26 cellular contexts compared by ENCODE assay signal in the genomic region with DNA sequence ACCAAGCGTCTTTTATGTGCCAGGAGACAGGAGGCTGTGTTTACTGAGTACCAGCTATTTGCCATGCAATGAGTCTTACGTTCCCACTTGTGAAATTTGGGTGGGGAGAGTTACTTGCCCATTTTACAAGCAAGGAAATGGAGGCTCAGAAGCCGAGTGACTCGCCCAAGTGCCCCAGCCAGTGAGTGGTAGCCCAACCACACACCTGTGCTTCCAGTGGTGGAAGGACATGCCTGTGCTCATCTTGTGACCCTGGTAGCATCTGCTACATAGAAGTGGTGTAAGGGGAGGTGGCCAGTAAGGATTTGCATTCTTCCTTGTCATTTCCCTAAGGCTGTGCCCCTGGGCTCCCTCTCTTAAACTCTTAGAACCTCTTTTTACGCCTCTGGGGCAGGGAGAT. TPM values are rescaled to one million over a fixed set of nuclear protein-coding genes. Genes with fewer than 3 reads are reported as not detected.
"Had no signal": no experiment of that assay in that cellular context is flagged by ENCODE, and none has a peak within 500 bp of the region (broad histone marks: within the 10 kb centered on the region; RNA-seq: fewer than 3 reads in every experiment).

No MANE protein-coding gene starts in this region.

- H3K27me3 ChIP-seq: left lung, right lobe of liver, tibial nerve had no signal

- H3K9me3 Mint-ChIP-seq: activated CD4-positive, alpha-beta memory T cell treated with anti-CD3 and anti-CD28 coated beads for 36 hours; activated CD4-positive, alpha-beta T cell treated with anti-CD3 and anti-CD28 coated beads, Interleukin-2, amount 10 ng/mL, durations not matched to agents 24 days and 14 days; activated naive CD4-positive, alpha-beta T cell treated with anti-CD3 and anti-CD28 coated beads, Interleukin-2, amount 50 U/mL, for 24 hours; activated naive CD8-positive, alpha-beta T cell treated with anti-CD3 and anti-CD28 coated beads, Interleukin-2, amount 50 U/mL, for 24 hours; activated T-helper 1 cell treated with anti-CD3 and anti-CD28 coated beads, Interleukin-12 subunit alpha, Interleukin-12 subunit beta, Interleukin-2, Interleukin-4 antibody, amounts not matched to agents 30 ng/mL and 10 ng/mL and 1 ng/mL, durations not matched to agents 14 hours and 24 hours and 36 hours; effector memory CD8-positive, alpha-beta T cell; natural killer cell; stimulated activated memory B cell treated with anti-CD40 and anti-IgM and Interleukin-4, amounts not matched to agents 10 μg/mL and 1 μg/mL and 100 μg/mL, for 72 hours had no signal

- H3K4me1 ChIP-seq: left lung, lower lobe of right lung, right lobe of liver had no signal

- DNase-seq: activated CD4-positive, alpha-beta memory T cell treated with anti-CD3 and anti-CD28 coated beads for 36 hours; activated CD4-positive, alpha-beta T cell treated with anti-CD3 and anti-CD28 coated beads, Interleukin-2, amount 10 ng/mL, durations not matched to agents 24 days and 14 days; activated CD4-positive, CD25-positive, alpha-beta regulatory T cell treated with anti-CD3 and anti-CD28 coated beads, Interleukin-2, amount 50 U/mL, for 72 hours; activated CD8-positive, alpha-beta memory T cell treated with anti-CD3 and anti-CD28 coated beads, Interleukin-2, amount 50 U/mL, for 4 hours; activated naive CD8-positive, alpha-beta T cell treated with anti-CD3 and anti-CD28 coated beads, Interleukin-2, amount 50 U/mL, for 24 hours; activated T-cell treated with anti-CD3 and anti-CD28 coated beads, Interleukin-2, amount 50 U/mL, for 1 hour; amygdala; caudate nucleus; cortex of kidney; effector memory CD8-positive, alpha-beta T cell; foreskin melanocyte; left lung; lower lobe of right lung; mesendoderm; natural killer cell; right lobe of liver; stimulated activated CD4-positive, alpha-beta T cell treated with anti-CD3 and anti-CD28 coated beads, Interleukin-4, amount 100 ng/mL, for 24 hours; T-helper 17 cell; T1000 had no signal

- H3K36me3 ChIP-seq: esophagus muscularis mucosa, left lung, lower lobe of right lung, right lobe of liver, tibial nerve had no signal

- H3K36me3 Mint-ChIP-seq: activated CD4-positive, alpha-beta memory T cell treated with anti-CD3 and anti-CD28 coated beads for 36 hours; activated naive CD4-positive, alpha-beta T cell treated with anti-CD3 and anti-CD28 coated beads, Interleukin-2, amount 50 U/mL, for 24 hours; natural killer cell; stimulated activated memory B cell treated with anti-CD40 and anti-IgM and Interleukin-4, amounts not matched to agents 10 μg/mL and 1 μg/mL and 100 μg/mL, for 72 hours had no signal

- ATAC-seq: activated naive CD8-positive, alpha-beta T cell treated with anti-CD3 and anti-CD28 coated beads, Interleukin-2, amount 50 U/mL, for 24 hours; effector memory CD8-positive, alpha-beta T cell; left lung; lower lobe of right lung; natural killer cell; right lobe of liver; stimulated activated memory B cell treated with anti-CD40 and anti-IgM and Interleukin-4, amounts not matched to agents 10 μg/mL and 1 μg/mL and 100 μg/mL, for 72 hours; T-helper 17 cell had no signal

- H3K27ac ChIP-seq: esophagus muscularis mucosa, left lung, lower lobe of right lung, right lobe of liver had no signal

- H3K4me1 Mint-ChIP-seq: activated CD4-positive, alpha-beta T cell treated with anti-CD3 and anti-CD28 coated beads, Interleukin-2, amount 10 ng/mL, durations not matched to agents 24 days and 14 days; activated naive CD4-positive, alpha-beta T cell treated with anti-CD3 and anti-CD28 coated beads, Interleukin-2, amount 50 U/mL, for 24 hours; activated naive CD8-positive, alpha-beta T cell treated with anti-CD3 and anti-CD28 coated beads, Interleukin-2, amount 50 U/mL, for 24 hours; natural killer cell; stimulated activated memory B cell treated with anti-CD40 and anti-IgM and Interleukin-4, amounts not matched to agents 10 μg/mL and 1 μg/mL and 100 μg/mL, for 72 hours; T-helper 17 cell had no signal

- H3K27ac Mint-ChIP-seq: activated CD4-positive, alpha-beta memory T cell treated with anti-CD3 and anti-CD28 coated beads for 36 hours; activated CD4-positive, alpha-beta T cell treated with anti-CD3 and anti-CD28 coated beads, Interleukin-2, amount 10 ng/mL, durations not matched to agents 24 days and 14 days; activated naive CD4-positive, alpha-beta T cell treated with anti-CD3 and anti-CD28 coated beads, Interleukin-2, amount 50 U/mL, for 24 hours; activated naive CD8-positive, alpha-beta T cell treated with anti-CD3 and anti-CD28 coated beads, Interleukin-2, amount 50 U/mL, for 24 hours; activated T-helper 1 cell treated with anti-CD3 and anti-CD28 coated beads, Interleukin-12 subunit alpha, Interleukin-12 subunit beta, Interleukin-2, Interleukin-4 antibody, amounts not matched to agents 30 ng/mL and 10 ng/mL and 1 ng/mL, durations not matched to agents 14 hours and 24 hours and 36 hours; effector memory CD8-positive, alpha-beta T cell; natural killer cell; progenitor cell of endocrine pancreas; stimulated activated memory B cell treated with anti-CD40 and anti-IgM and Interleukin-4, amounts not matched to agents 10 μg/mL and 1 μg/mL and 100 μg/mL, for 72 hours; T-helper 17 cell had no signal

- H3K9me3 ChIP-seq: left lung, lower lobe of right lung, right lobe of liver, tibial nerve had no signal

- H3K4me3 ChIP-seq: esophagus muscularis mucosa, left lung, lower lobe of right lung, right lobe of liver, skin epidermis, tibial nerve had no signal

- H3K4me3 Mint-ChIP-seq: activated CD4-positive, alpha-beta memory T cell treated with anti-CD3 and anti-CD28 coated beads for 36 hours; activated CD4-positive, alpha-beta T cell treated with anti-CD3 and anti-CD28 coated beads, Interleukin-2, amount 10 ng/mL, durations not matched to agents 24 days and 14 days; activated naive CD4-positive, alpha-beta T cell treated with anti-CD3 and anti-CD28 coated beads, Interleukin-2, amount 50 U/mL, for 24 hours; activated naive CD8-positive, alpha-beta T cell treated with anti-CD3 and anti-CD28 coated beads, Interleukin-2, amount 50 U/mL, for 24 hours; activated T-helper 1 cell treated with anti-CD3 and anti-CD28 coated beads, Interleukin-12 subunit alpha, Interleukin-12 subunit beta, Interleukin-2, Interleukin-4 antibody, amounts not matched to agents 30 ng/mL and 10 ng/mL and 1 ng/mL, durations not matched to agents 14 hours and 24 hours and 36 hours; effector memory CD8-positive, alpha-beta T cell; natural killer cell; stimulated activated memory B cell treated with anti-CD40 and anti-IgM and Interleukin-4, amounts not matched to agents 10 μg/mL and 1 μg/mL and 100 μg/mL, for 72 hours; T-helper 17 cell had no signal

RNA-seq across cellular contexts. Expression of a gene that starts 49.3 kb away (rescaled TPM):
- total RNA-seq: activated CD4-positive, alpha-beta memory T cell treated with anti-CD3 and anti-CD28 coated beads for 36 hours; activated CD4-positive, alpha-beta T cell treated with anti-CD3 and anti-CD28 coated beads, Interleukin-2, amount 10 ng/mL, durations not matched to agents 24 days and 14 days; activated T-helper 1 cell treated with anti-CD3 and anti-CD28 coated beads, Interleukin-12 subunit alpha, Interleukin-12 subunit beta, Interleukin-2, Interleukin-4 antibody, amounts not matched to agents 30 ng/mL and 10 ng/mL and 1 ng/mL, durations not matched to agents 14 hours and 24 hours and 36 hours had no signal
